Comparison of ENCODE assay signal across 15 cellular contexts in the genomic region with DNA sequence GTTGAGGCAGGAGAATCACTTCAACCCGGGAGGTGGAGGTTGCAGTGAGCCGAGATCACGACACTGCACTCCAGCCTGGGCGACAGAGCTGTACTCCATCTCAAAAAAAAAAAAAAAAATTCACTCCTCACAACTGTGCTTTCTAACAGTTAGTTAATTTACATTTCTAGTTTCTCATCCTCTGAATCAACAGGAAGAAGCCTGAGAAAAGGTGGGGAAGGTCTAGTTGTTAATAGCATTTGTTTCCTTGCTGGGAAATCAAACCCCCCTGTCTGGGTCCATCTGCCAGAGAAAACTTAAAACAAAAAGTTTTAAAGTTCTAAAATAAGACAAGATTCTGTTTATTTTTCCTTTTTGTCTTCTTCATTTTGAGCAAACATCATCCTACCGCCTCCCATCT.
A peak's percentile ranks its signal among the peaks of the same experiment; 100 is the strongest.
DNase-seq lines count a peak whose midpoint lies in the region; ATAC-seq, FAIRE-seq and TF ChIP-seq lines count a peak whose summit lies in the region.
"Had no signal": no experiment of that assay in that cellular context is flagged by ENCODE, and none has a peak within 500 bp of the region (broad histone marks: within the 10 kb centered on the region; RNA-seq: fewer than 3 reads in every experiment).

No MANE protein-coding gene starts in this region.

- FAIRE-seq in GM18507 (lab: Jason Lieb, UNC): peak; percentile 70
- FAIRE-seq: RCC 7860 had no signal

- no peaks in the 10 kb centered on the region for H3K79me2 ChIP-seq in MM.1S (ENCODE audit: low read length)

- no peaks in the 10 kb centered on the region for H4K20me1 ChIP-seq in MM.1S (ENCODE audit: insufficient read depth, low read length)
- H4K20me1 ChIP-seq: BLaER1 treated with 17β-estradiol and CSF1 and Interleukin-3, amounts not matched to agents 10 nM and 100 nM had no signal

- H3K4me3 ChIP-seq in MM.1S (ENCODE audit: low read length): no peak overlapping the region
- H3K4me3 ChIP-seq: BLaER1 treated with 17β-estradiol and CSF1 and Interleukin-3, amounts not matched to agents 10 nM and 100 nM had no signal

- H3K9me2 ChIP-seq in MM.1S (replicated peaks; ENCODE audit: insufficient read depth, low read length): no peaks in the 10 kb centered on the region

- H3K9me3 ChIP-seq in MM.1S (replicated peaks; ENCODE audit: insufficient read depth, low read length): no peaks in the 10 kb centered on the region

- H3K9ac ChIP-seq in MM.1S (ENCODE audit: low read length): peak overlapping the region; percentile 9; the same call in 1 of the 2 replicates
- H3K9ac ChIP-seq: BLaER1 treated with 17β-estradiol and CSF1 and Interleukin-3, amounts not matched to agents 10 nM and 100 nM had no signal

- H3K27ac ChIP-seq in MM.1S (ENCODE audit: low read length): peak overlapping the region; percentile 64; the same call in 1 of the 2 replicates
- H3K27ac ChIP-seq: BLaER1 treated with 17β-estradiol and CSF1 and Interleukin-3, amounts not matched to agents 10 nM and 100 nM had no signal

- H3F3A ChIP-seq in MM.1S (ENCODE audit: insufficient read depth, low read length): peaks cover 6% of the 10 kb centered on the region

- peak; percentile 59 for ATAC-seq in GM19463 (IDR thresholded peaks at IDR 0.05; ENCODE audit: unreplicated experiment)
- ATAC-seq in HG02870 (IDR thresholded peaks at IDR 0.05; ENCODE audit: unreplicated experiment): peak; percentile 51

- DNase-seq in GM18507 (ENCODE audit: extremely low spot score, insufficient read length, low read depth) (no peak), MM.1S (peak; percentile 43), AG20443 (ENCODE audit: low spot score) (no peak), NCI-H510A treated with DMSO at 0.1 percent for 48 hours (lab: John Stamatoyannopoulos, UW) (no peak), epidermal melanocyte (ENCODE audit: insufficient read length, low spot score) (no peak)
- DNase-seq in activated effector memory CD4-positive, alpha-beta T cell treated with anti-CD3 and anti-CD28 coated beads, Interleukin-2, amount 50 U/mL, for 16 hours: no peak
- DNase-seq: activated CD4-positive, alpha-beta memory T cell treated with anti-CD3 and anti-CD28 coated beads, Interleukin-2, amount 10 ng/mL, durations not matched to agents 7 days and 5 days; central memory CD4-positive, alpha-beta T cell; erythroblast; mesendoderm; NCI-H226 had no signal

- no peak overlapping the region for H2AFZ ChIP-seq in MM.1S (ENCODE audit: low read length)

- H3K4me1 ChIP-seq in MM.1S (ENCODE audit: low read length): peaks cover 31% of the 10 kb centered on the region

- TF ChIP-seq CTCF in MM.1S (IDR thresholded peaks at IDR 0.05; ENCODE audit: low read length): no peak

- H3K36me3 ChIP-seq in MM.1S (replicated peaks; ENCODE audit: insufficient read depth, low read length): no peaks in the 10 kb centered on the region

- H3K4me2 ChIP-seq in MM.1S (ENCODE audit: low read depth, low read length): peak overlapping the region; percentile 50
- H3K4me2 ChIP-seq: BLaER1 treated with 17β-estradiol and CSF1 and Interleukin-3, amounts not matched to agents 10 nM and 100 nM had no signal

- H3K27me3 ChIP-seq in MM.1S (replicated peaks; ENCODE audit: insufficient read depth, low read length): no peaks in the 10 kb centered on the region
- H3K27me3 ChIP-seq: BLaER1 treated with 17β-estradiol and CSF1 and Interleukin-3, amounts not matched to agents 10 nM and 100 nM had no signal
